In genomic region chr12:93773122-93773871, GRCh38 we compare ENCODE assay signal across 9 cellular contexts.
DNase-seq lines count a peak whose midpoint lies in the region; ATAC-seq and TF ChIP-seq lines count a peak whose summit lies in the region.
"Had no signal": no experiment of that assay in that cellular context is flagged by ENCODE, and none has a peak within 500 bp of the region (broad histone marks: within the 10 kb centered on the region; RNA-seq: fewer than 3 reads in every experiment).

No MANE protein-coding gene starts in this region.

- peaks cover 54% of the 10 kb centered on the region for H3K4me1 ChIP-seq in left ventricle myocardium inferior
- peaks cover 0 to 23% of the 10 kb centered on the region in 2 donors for H3K4me1 ChIP-seq in right atrium auricular region
- peaks cover 0 to 19% (median 7%) of the 10 kb centered on the region in 3 donors for H3K4me1 ChIP-seq in esophagus squamous epithelium
- H3K4me1 ChIP-seq in GM23338 (ENCODE audit: insufficient read depth): no peaks in the 10 kb centered on the region

- ATAC-seq in HG03378 (IDR thresholded peaks at IDR 0.05; ENCODE audit: unreplicated experiment): no peak
- ATAC-seq in GM23338: no peak
- no peak for ATAC-seq in GM21825 (IDR thresholded peaks at IDR 0.05; ENCODE audit: unreplicated experiment)

- H4K20me1 ChIP-seq in GM23338 (replicated peaks; ENCODE audit: insufficient read depth): no peaks in the 10 kb centered on the region

- H3K4me3 ChIP-seq in left ventricle myocardium inferior (no peak overlapping the region), right atrium auricular region (no peak overlapping the region), esophagus squamous epithelium (no peak overlapping the region), GM23338 (no peak overlapping the region)

- no peak overlapping the region for H2AFZ ChIP-seq in GM23338

- H3K27ac Mint-ChIP-seq in glutamatergic neuron (ENCODE audit: unreplicated experiment) (no peak overlapping the region), GM23338 (no peak overlapping the region)

- WGBS in esophagus squamous epithelium, 2 donors: 49 to 57% methylated on average over 3 to 5 of the region's 5 CpGs

- no peak for TF ChIP-seq POLR2A in esophagus squamous epithelium (IDR thresholded peaks at IDR 0.05)

- H3K27ac ChIP-seq in left ventricle myocardium inferior (replicated peaks) (peak overlapping the region; percentile 13), right atrium auricular region (no peak overlapping the region), esophagus squamous epithelium (no peak overlapping the region), GM23338 (ENCODE audit: low read depth) (no peak overlapping the region)

- H3K36me3 Mint-ChIP-seq in glutamatergic neuron (ENCODE audit: unreplicated experiment) (no peaks in the 10 kb centered on the region), GM23338 (ENCODE audit: low read depth) (no peaks in the 10 kb centered on the region)

- H3K27me3 Mint-ChIP-seq in glutamatergic neuron (ENCODE audit: unreplicated experiment) (no peaks in the 10 kb centered on the region), GM23338 (ENCODE audit: insufficient read depth, low read depth, poor library complexity) (peaks cover 2% of the 10 kb centered on the region)

- no peaks in the 10 kb centered on the region for H3K9me2 ChIP-seq in GM23338 (ENCODE audit: insufficient read depth)

- H3K4me2 ChIP-seq in GM23338: no peak overlapping the region

- H3K4me3 Mint-ChIP-seq in glutamatergic neuron (ENCODE audit: unreplicated experiment): peak overlapping the region; percentile 30
- H3K4me3 Mint-ChIP-seq in GM23338: no peak overlapping the region

- DNase-seq in left ventricle myocardium inferior (no peak), right atrium auricular region (ENCODE audit: low spot score) (no peak), glutamatergic neuron (no peak), esophagus squamous epithelium (lab: John Stamatoyannopoulos, UW) (no peak), GM23338 (ENCODE audit: low spot score) (no peak)
- peak; percentile 39 to 57 for DNase-seq in activated CD4-positive, alpha-beta T cell treated with anti-CD3 and anti-CD28 coated beads, Interleukin-2, amount 50 U/mL, for 4 hours
- DNase-seq: Caco-2 had no signal

- intact Hi-C loops in left ventricle myocardium inferior (cut with micrococcal nuclease) (no loop called here), esophagus squamous epithelium (cut with DNase I) (no loop called here)

- H3F3A ChIP-seq in GM23338 (replicated peaks; ENCODE audit: low read depth): no peaks in the 10 kb centered on the region

- no peak for TF ChIP-seq CTCF in left ventricle myocardium inferior (IDR thresholded peaks at IDR 0.05; ENCODE audit: borderline replicate concordance)
- TF ChIP-seq CTCF in right atrium auricular region (IDR thresholded peaks at IDR 0.05): no peak
- no peak for TF ChIP-seq CTCF in glutamatergic neuron (IDR thresholded peaks at IDR 0.05; ENCODE audit: partially characterized antibody, unreplicated experiment)
- no peak for TF ChIP-seq CTCF in esophagus squamous epithelium (IDR thresholded peaks at IDR 0.05)
- no peak for TF ChIP-seq CTCF in GM23338 (conservative IDR thresholded peaks at IDR 0.05; ENCODE audit: low read depth in 2 of 2)

- H3K9me3 ChIP-seq in left ventricle myocardium inferior (replicated peaks) (no peaks in the 10 kb centered on the region), right atrium auricular region (no peaks in the 10 kb centered on the region), esophagus squamous epithelium (no peaks in the 10 kb centered on the region)
- H3K9me3 ChIP-seq: Caco-2 had no signal

- H3K9me3 Mint-ChIP-seq in glutamatergic neuron (ENCODE audit: unreplicated experiment) (peaks cover 6% of the 10 kb centered on the region), GM23338 (no peaks in the 10 kb centered on the region)

- peaks cover 37% of the 10 kb centered on the region for H3K4me1 Mint-ChIP-seq in glutamatergic neuron (ENCODE audit: low read depth, unreplicated experiment)
- H3K4me1 Mint-ChIP-seq in GM23338: peaks cover 9% of the 10 kb centered on the region; the same call in 2 of the 3 replicates

- H3K79me2 ChIP-seq in GM23338 (replicated peaks; ENCODE audit: insufficient read depth): no peaks in the 10 kb centered on the region

- H3K27me3 ChIP-seq in left ventricle myocardium inferior (ENCODE audit: low read depth) (no peaks in the 10 kb centered on the region), right atrium auricular region (no peaks in the 10 kb centered on the region), esophagus squamous epithelium (no peaks in the 10 kb centered on the region), GM23338 (ENCODE audit: insufficient read depth) (no peaks in the 10 kb centered on the region)

- H3K36me3 ChIP-seq in left ventricle myocardium inferior (no peaks in the 10 kb centered on the region), right atrium auricular region (no peaks in the 10 kb centered on the region), esophagus squamous epithelium (no peaks in the 10 kb centered on the region), GM23338 (ENCODE audit: insufficient read depth) (no peaks in the 10 kb centered on the region)

TF ChIP-seq in GM23338, 12 proteins besides CTCF, POLR2A, EP300 and RAD21 (continues in another document):
- TF ChIP-seq CREB1 (CRISPR knock-in tag; IDR thresholded peaks at IDR 0.05; ENCODE audit: low read depth) (no peak), ZNF331 (CRISPR knock-in tag; IDR thresholded peaks at IDR 0.05; ENCODE audit: low read depth) (no peak), JUNB (IDR thresholded peaks at IDR 0.05; ENCODE audit: unreplicated experiment) (no peak), ZNF114 (CRISPR knock-in tag; IDR thresholded peaks at IDR 0.05) (no peak), EZH2phosphoT487 (IDR thresholded peaks at IDR 0.05; ENCODE audit: unreplicated experiment) (no peak), REST (IDR thresholded peaks at IDR 0.05; ENCODE audit: unreplicated experiment) (no peak), ETS1 (IDR thresholded peaks at IDR 0.05) (no peak), NANOG (IDR thresholded peaks at IDR 0.05; ENCODE audit: borderline replicate concordance) (no peak)

Comparison
In these comparisons a context has a peak if more than half of its experiments do, and no peak if none do; other contexts are left out.
1. DNase-seq: peak in activated CD4-positive, alpha-beta T cell treated with anti-CD3 and anti-CD28 coated beads, Interleukin-2, amount 50 U/mL, for 4 hours (2 of 2); none in left ventricle myocardium inferior (single experiment), right atrium auricular region (single experiment), glutamatergic neuron (single experiment), esophagus squamous epithelium (single experiment) and GM23338 (single experiment).